9 cellular contexts compared by ENCODE assay signal in the genomic region with DNA sequence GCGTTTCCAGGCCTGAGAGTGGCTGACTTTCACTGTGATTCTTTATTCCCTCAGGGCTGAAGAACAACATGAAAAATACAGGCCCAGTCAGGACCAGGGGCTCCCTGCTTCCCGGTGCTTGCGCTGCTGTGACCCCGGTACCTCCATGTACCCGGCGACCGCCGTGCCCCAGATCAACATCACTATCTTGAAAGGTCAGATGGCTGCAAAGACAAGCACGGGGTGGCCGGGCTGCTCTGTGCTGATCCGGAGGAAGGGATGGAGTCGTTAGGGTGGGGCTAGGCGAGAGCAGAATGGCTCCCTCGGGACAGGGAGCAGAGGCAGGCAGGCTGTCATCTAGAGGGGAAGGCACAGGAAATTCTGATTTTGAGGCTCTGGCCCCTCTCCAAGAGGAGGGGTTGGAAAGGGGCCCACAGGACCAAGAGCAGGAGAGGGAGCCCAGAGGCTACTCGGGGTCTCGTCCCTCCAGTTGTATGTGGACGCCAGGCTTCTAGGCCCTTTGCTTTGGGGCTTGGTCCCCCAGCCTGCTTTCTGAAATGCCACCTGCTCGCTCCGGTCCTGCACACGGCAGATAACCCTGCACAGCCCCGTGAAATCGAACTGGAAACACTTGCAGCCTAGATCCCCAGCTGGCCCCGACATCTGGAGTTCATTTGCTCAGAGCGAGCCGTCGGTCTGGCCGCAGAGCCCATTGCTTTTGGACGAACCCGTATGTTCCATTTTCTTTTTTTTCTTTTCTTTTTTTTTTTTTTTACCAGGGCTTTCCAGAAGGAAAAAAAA. TPM values are rescaled to one million over a fixed set of nuclear protein-coding genes. Genes with fewer than 3 reads are reported as not detected.
DNase-seq lines count a peak whose midpoint lies in the region; ATAC-seq and TF ChIP-seq lines count a peak whose summit lies in the region.
"Had no signal": no experiment of that assay in that cellular context is flagged by ENCODE, and none has a peak within 500 bp of the region (broad histone marks: within the 10 kb centered on the region; RNA-seq: fewer than 3 reads in every experiment).

No MANE protein-coding gene starts in this region.

- no peaks in the 10 kb centered on the region for H4K20me1 ChIP-seq in SK-N-SH (ENCODE audit: insufficient read depth)

- H3K9ac ChIP-seq in SK-N-SH = no peak overlapping the region

- ATAC-seq in left ventricle myocardium superior (peak; percentile 81), GM19351 (IDR thresholded peaks at IDR 0.05; ENCODE audit: unreplicated experiment) (no peak), GM19023 (IDR thresholded peaks at IDR 0.05; ENCODE audit: unreplicated experiment) (no peak)

- peaks cover 16% of the 10 kb centered on the region for H3F3A ChIP-seq in SK-N-SH (replicated peaks; ENCODE audit: insufficient read depth)

- POLR2A ChIA-PET in SK-N-SH (lab: Yijun Ruan, JAX) = interaction anchor here (0.8 to 1.8 kb wide), 3 partner anchors 16 to 28 kb away, joined by 4 to 11 read pairs (median 6); partner anchors contain the start of gene ENGASE

- H3K4me3 ChIP-seq in SK-N-SH (ENCODE audit: low read depth in 2 of 2, low read length in 1 of 2) (no peak overlapping the region), testis (no peak overlapping the region)

- peak overlapping the region in 1 of 2 experiments; percentile 67; a peak in 2 of 4 replicates for H3K27ac ChIP-seq in SK-N-SH (ENCODE audit: low read depth in 2 of 2, low read length in 1 of 2)
- H3K27ac ChIP-seq in testis = peak overlapping the region in 1 of 2 donors; percentile 31

- H3K9me3 ChIP-seq in SK-N-SH (no peaks in the 10 kb centered on the region), testis (no peaks in the 10 kb centered on the region)

- DNase-seq in GM20000 (ENCODE audit: low spot score) = peak; percentile 21
- peak; percentile 92 for DNase-seq in SK-N-SH
- DNase-seq in left ventricle myocardium superior = peak; percentile 79
- DNase-seq in testis = peak; percentile 64
- no peak for DNase-seq in NCI-H2029 (lab: John Stamatoyannopoulos, UW)
- DNase-seq: NCI-H2029 treated with DMSO at 0.1 percent for 48 hours had no signal

- TF ChIP-seq POLR2A in testis (IDR thresholded peaks at IDR 0.05) = no peak

- no peak overlapping the region for H2AFZ ChIP-seq in SK-N-SH (ENCODE audit: low read depth)

- intact Hi-C loops in left ventricle myocardium superior (cut with micrococcal nuclease) (no loop called here), testis (cut with DNase I; ENCODE audit: low total_unique reads) (no loop called here)

- no peak overlapping the region for H3K4me2 ChIP-seq in SK-N-SH

- H3K36me3 ChIP-seq in SK-N-SH (replicated peaks in 1 of 2; ENCODE audit: control insufficient read depth in 1 of 2, insufficient read depth in 2 of 2, low read length in 1 of 2) (no peaks in the 10 kb centered on the region), testis (ENCODE audit: low read depth, missing control alignments) (no peaks in the 10 kb centered on the region)

- TF ChIP-seq EP300 in SK-N-SH (IDR thresholded peaks at IDR 0.05; ENCODE audit: borderline replicate concordance in 1 of 2, low read depth in 1 of 2, low read length in 1 of 2) = no peak

- TF ChIP-seq RAD21 in SK-N-SH (IDR thresholded peaks at IDR 0.05; ENCODE audit: low read length) = no peak

- H3K4me1 ChIP-seq in SK-N-SH (ENCODE audit: control insufficient read depth in 1 of 2, insufficient read depth in 2 of 2, low read depth in 1 of 2, low read length in 1 of 2) (peaks cover 0 to 23% of the 10 kb centered on the region in 2 experiments; a peak in 2 of 4 replicates), testis (peaks cover 8% of the 10 kb centered on the region)

- no peaks in the 10 kb centered on the region for H3K79me2 ChIP-seq in SK-N-SH (ENCODE audit: insufficient read depth)

- no peaks in the 10 kb centered on the region for H3K27me3 ChIP-seq in SK-N-SH (ENCODE audit: insufficient read depth)
- H3K27me3 ChIP-seq in testis = no peaks in the 10 kb centered on the region

- CTCF ChIA-PET in SK-N-SH (lab: Yijun Ruan, JAX) = interaction anchor here (0.7 to 25.7 kb wide), 58 partner anchors 10 to 662 kb away, joined by 3 to 529 read pairs (median 6); partner anchors contain the start of genes C1QTNF1, ENGASE and LGALS3BP

- no peaks in the 10 kb centered on the region for H3K9me2 ChIP-seq in SK-N-SH

- 59% methylated on average over 27 of the region's 29 CpGs for WGBS in SK-N-SH (ENCODE audit: low lambda C conversion rate)
- 57 to 60% methylated on average over 26 to 29 of the region's 29 CpGs for WGBS in testis, 2 donors

- TF ChIP-seq CTCF in GM20000 (IDR thresholded peaks at IDR 0.05; ENCODE audit: extremely low read depth, missing control alignments) = no peak
- TF ChIP-seq CTCF in SK-N-SH (IDR thresholded peaks at IDR 0.05) = no peak
- TF ChIP-seq CTCF in testis (IDR thresholded peaks at IDR 0.05) = no peak

TF ChIP-seq in SK-N-SH, 30 proteins besides CTCF, POLR2A, EP300 and RAD21:
- TF ChIP-seq RCOR1 (IDR thresholded peaks at IDR 0.05; ENCODE audit: low read length) = peak; percentile 83
- peak; percentile 69 for TF ChIP-seq CHD2 (IDR thresholded peaks at IDR 0.05; ENCODE audit: low read length, partially characterized antibody)
- peak; percentile 40 for TF ChIP-seq GATA2 (CRISPR knock-in tag; IDR thresholded peaks at IDR 0.05)
- no peak for TF ChIP-seq IRF3 (IDR thresholded peaks at IDR 0.05; ENCODE audit: low read depth, low read length)

RNA-seq across cellular contexts. Expression of gene C1QTNF1, which starts 22.7 kb away (rescaled TPM):
- polyA plus RNA-seq in SK-N-SH (2012; rRNA removed) = 11.6 and 14.3 TPM in 2 replicates
- 5.3 and 10.0 TPM in 2 replicates for polyA plus RNA-seq in SK-N-SH (2012; cell fraction: cytosol; rRNA removed)
- polyA plus RNA-seq in SK-N-SH (2012; cell fraction: nucleus; rRNA removed) = 9.1 and 10.1 TPM in 2 replicates
- 247 TPM for total RNA-seq in left ventricle myocardium superior
- 1 to 10 TPM; 9.1 to 9.8 TPM for total RNA-seq in testis
- 22.5 TPM for polyA plus RNA-seq in testis (ENCODE audit: insufficient read depth, low read depth, low replicate concordance)
- polyA plus RNA-seq: CD8-positive, alpha-beta memory T cell had no signal

RNA-seq across cellular contexts. Expression of gene ENGASE, which starts 27.9 kb away (rescaled TPM):
- polyA plus RNA-seq in SK-N-SH (2012; rRNA removed) (30.1 and 30.4 TPM in 2 replicates), testis (ENCODE audit: insufficient read depth, low read depth, low replicate concordance) (20.3 TPM)
- 4.5 and 7.0 TPM in 2 replicates for polyA plus RNA-seq in SK-N-SH (2012; cell fraction: cytosol; rRNA removed)
- polyA plus RNA-seq in SK-N-SH (2012; cell fraction: nucleus; rRNA removed) = 252 and 275 TPM in 2 replicates
- total RNA-seq in left ventricle myocardium superior (32.8 TPM), testis (10 to 100 TPM; 34.9 to 48.5 TPM)

RNA-seq across cellular contexts. Expression of gene CANT1, which starts 37.1 kb away (rescaled TPM):
- polyA plus RNA-seq in SK-N-SH (2012; rRNA removed) (83.8 and 87.4 TPM in 2 replicates), testis (ENCODE audit: insufficient read depth, low read depth, low replicate concordance) (80.5 TPM)
- 47.2 and 67.5 TPM in 2 replicates for polyA plus RNA-seq in SK-N-SH (2012; cell fraction: cytosol; rRNA removed)
- polyA plus RNA-seq in SK-N-SH (2012; cell fraction: nucleus; rRNA removed) = 55.9 and 68.2 TPM in 2 replicates
- total RNA-seq in left ventricle myocardium superior (28.2 TPM), testis (10 to 100 TPM; 60.6 to 64.1 TPM)

Comparison
In these comparisons a context has a peak if more than half of its experiments do, and no peak if none do; other contexts are left out.
1. RNA of gene C1QTNF1, which starts 22.7 kb away (total RNA-seq): 247 TPM in left ventricle myocardium superior (single experiment); 9.1 to 9.8 TPM in testis; every median in the first group is over 10 times any median in the second.